In the genomic region with DNA sequence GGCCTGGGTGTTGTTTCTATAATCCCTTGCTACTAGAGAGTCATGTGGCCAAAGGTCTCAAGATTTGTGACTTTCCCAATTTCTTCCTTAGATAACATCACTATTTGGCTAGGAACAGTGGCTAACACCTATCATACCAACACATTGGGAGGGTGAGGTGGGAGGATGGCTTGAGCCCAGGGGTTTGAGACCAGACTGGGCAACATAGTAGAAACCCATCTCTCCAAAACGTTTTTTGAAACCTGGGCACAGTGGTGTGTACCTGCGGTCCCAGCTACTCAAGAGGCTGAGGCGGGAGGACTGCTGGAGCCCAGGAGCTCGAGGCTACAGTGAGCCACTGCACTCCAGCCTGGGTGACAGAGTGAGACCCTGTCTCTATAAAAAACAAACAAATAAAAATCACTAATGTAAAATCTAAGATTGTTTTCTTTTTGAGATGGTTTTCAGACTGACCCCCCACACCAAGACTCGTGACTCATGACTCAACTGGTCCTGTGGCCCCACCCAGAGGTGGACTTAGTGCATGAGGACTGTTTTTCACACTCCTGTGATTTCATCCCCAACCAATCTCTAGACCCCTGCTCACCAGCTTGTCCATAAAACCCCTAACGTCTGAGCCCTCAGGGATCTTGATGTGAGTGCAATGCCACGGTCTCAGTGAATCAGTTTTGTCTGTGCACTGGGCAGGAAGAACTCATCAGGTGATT, we compare ENCODE assay signal across 23 cellular contexts. TPM values are rescaled to one million over a fixed set of nuclear protein-coding genes. Genes with fewer than 3 reads are reported as not detected.
DNase-seq lines count a peak whose midpoint lies in the region; ATAC-seq, FAIRE-seq and TF ChIP-seq lines count a peak whose summit lies in the region.
"Had no signal": no experiment of that assay in that cellular context is flagged by ENCODE, and none has a peak within 500 bp of the region (broad histone marks: within the 10 kb centered on the region; RNA-seq: fewer than 3 reads in every experiment).

No MANE protein-coding gene starts in this region.

- TF ChIP-seq CTCF in A549 (IDR thresholded peaks at IDR 0.05) (no peak), HCT116 (IDR thresholded peaks at IDR 0.05 in 2 of 3, conservative IDR thresholded peaks at IDR 0.05 in 1 of 3; ENCODE audit: borderline replicate concordance in 1 of 3, insufficient read depth in 1 of 3, low read depth in 2 of 3, low read length in 2 of 3) (no peak), H1 (IDR thresholded peaks at IDR 0.05; ENCODE audit: control extremely low read depth in 1 of 3, insufficient read depth in 1 of 3, low read depth in 1 of 3, low read length in 3 of 3) (no peak), GM20000 (IDR thresholded peaks at IDR 0.05; ENCODE audit: extremely low read depth, missing control alignments) (no peak)

- H3K9ac ChIP-seq in HCT116 (ENCODE audit: low read length) = no peak overlapping the region
- H3K9ac ChIP-seq in H1 (replicated peaks in 1 of 4; ENCODE audit: extremely low read depth in 1 of 4, low read depth in 3 of 4, low read length in 3 of 4) = no peak overlapping the region
- no peak overlapping the region for H3K9ac ChIP-seq in mesendoderm (ENCODE audit: low read length)
- H3K9ac ChIP-seq: KMS-11 had no signal

- no peak overlapping the region for H4K91ac ChIP-seq in H1 (replicated peaks; ENCODE audit: insufficient read length, low read length)

- H3K23me2 ChIP-seq in H1 (ENCODE audit: low read depth, low read length) = no peaks in the 10 kb centered on the region

- no peak overlapping the region for H2BK12ac ChIP-seq in H1 (ENCODE audit: low read depth, low read length)

- H4K5ac ChIP-seq in H1 (ENCODE audit: insufficient read length, low read depth, low read length) (no peak overlapping the region), mesendoderm (ENCODE audit: low read length) (no peak overlapping the region)

- no peaks in the 10 kb centered on the region for H3K27me3 ChIP-seq in HCT116 (ENCODE audit: insufficient read depth, low read length)
- H3K27me3 ChIP-seq in H1 (replicated peaks in 1 of 4; ENCODE audit: control insufficient read depth in 3 of 4, extremely low read depth in 1 of 4, insufficient read depth in 3 of 4, low read length in 3 of 4) = no peaks in the 10 kb centered on the region
- H3K27me3 ChIP-seq in mesendoderm (ENCODE audit: insufficient read depth, low read length, poor library complexity) = no peaks in the 10 kb centered on the region

- RAD21 ChIA-PET in HCT116 (lab: Charles Lee; ENCODE audit: low non-redundant PET in 1 of 2, low total read pairs in 2 of 2, uncharacterized antibody in 2 of 2, unreplicated experiment in 2 of 2) = no interaction called here

- H4K20me1 ChIP-seq in HCT116 (ENCODE audit: insufficient read depth) = no peaks in the 10 kb centered on the region
- H4K20me1 ChIP-seq in H1 (replicated peaks in 1 of 2; ENCODE audit: control insufficient read depth in 1 of 2, insufficient read depth in 2 of 2, low read length in 2 of 2) = no peaks in the 10 kb centered on the region

- BruUV-seq in HCT116 (replicated peaks; lab: Mats Ljungman, UMichigan) = no TSS peak

- peaks cover 6% of the 10 kb centered on the region; the same call in 2 of the 3 replicates for H3K9me3 ChIP-seq in A549
- peaks cover 0 to 3% of the 10 kb centered on the region in 2 experiments; a peak in 1 of 4 replicates for H3K9me3 ChIP-seq in HCT116 (ENCODE audit: control insufficient read depth in 1 of 2, insufficient read depth in 1 of 2, low read depth in 1 of 2, low read length in 2 of 2)
- H3K9me3 ChIP-seq in H1 (ENCODE audit: insufficient read depth in 2 of 2, low read depth in 1 of 2, low read length in 1 of 2) = peaks cover 5 to 8% of the 10 kb centered on the region in 2 experiments; a peak in 1 of 4 replicates

- H3K4me1 ChIP-seq in A549 = no peaks in the 10 kb centered on the region
- no peaks in the 10 kb centered on the region; a peak in 1 of 4 replicates for H3K4me1 ChIP-seq in HCT116 (ENCODE audit: control insufficient read depth in 1 of 2, insufficient read depth in 2 of 2, low read length in 2 of 2)
- H3K4me1 ChIP-seq in H1 (replicated peaks in 1 of 4; ENCODE audit: control insufficient read depth in 3 of 4, insufficient read depth in 4 of 4, low read length in 3 of 4) = peaks cover 0 to 3% (median 1%) of the 10 kb centered on the region in 4 experiments; a peak in 1 of 7 replicates
- no peaks in the 10 kb centered on the region for H3K4me1 ChIP-seq in mesendoderm (ENCODE audit: control insufficient read depth, low read depth, low read length)

- DNase-seq in A549 (ENCODE audit: low read depth in 1 of 2, low spot score in 1 of 2) (no peak), HCT116 (ENCODE audit: low read depth, low spot score) (no peak), H1 (ENCODE audit: low read depth in 1 of 2, low spot score in 2 of 2) (no peak), mesendoderm (peak; percentile 45), GM20000 (ENCODE audit: low spot score) (no peak)
- DNase-seq: DMS79; MV-4-11; NCI-H1105 treated with DMSO at 0.1 percent for 48 hours; NCI-H1694; NCI-H2081; NCI-H2171; NCI-H345; NCI-H524; NCI-H774; NK-92 treated with Interleukin-12 subunit alpha and Interleukin-12 subunit beta, amount 100 ng/mL, for 24 hours; T-cell had no signal

- H2BK5ac ChIP-seq in H1 (ENCODE audit: low read depth, low read length) (no peak overlapping the region), mesendoderm (ENCODE audit: low read length) (no peak overlapping the region)

- H2AFZ ChIP-seq in HCT116 (ENCODE audit: low read depth, low read length, poor library complexity, severe bottlenecking) = no peak overlapping the region
- no peak overlapping the region for H2AFZ ChIP-seq in H1 (ENCODE audit: low read length)

- H2BK15ac ChIP-seq in H1 (ENCODE audit: low read length) (no peak overlapping the region), mesendoderm (replicated peaks; ENCODE audit: low read depth) (no peak overlapping the region)

- H3K14ac ChIP-seq in H1 (ENCODE audit: insufficient read length) = no peak overlapping the region

- H3K4ac ChIP-seq in H1 (replicated peaks; ENCODE audit: insufficient read length, low read depth, low read length) (no peak overlapping the region), mesendoderm (ENCODE audit: low read depth, low read length) (no peak overlapping the region)

- H3K23ac ChIP-seq in H1 (ENCODE audit: insufficient read length) (no peak overlapping the region), mesendoderm (ENCODE audit: low read length) (no peak overlapping the region)

- intact Hi-C loops in HCT116 (cut with micrococcal nuclease) = no loop called here

- POLR2A ChIA-PET in A549 (lab: Yijun Ruan, JAX) = no interaction called here
- POLR2A ChIA-PET in HCT116 (lab: Charles Lee) = no interaction called here
- POLR2A ChIA-PET in H1 (lab: Charles Lee; ENCODE audit: partially characterized antibody) = no interaction called here

- H3K79me1 ChIP-seq in H1 (ENCODE audit: low read depth, low read length) (no peaks in the 10 kb centered on the region), mesendoderm (ENCODE audit: low read length) (no peaks in the 10 kb centered on the region)

- H2AK5ac ChIP-seq in H1 (ENCODE audit: low read depth, low read length) (no peak overlapping the region), mesendoderm (ENCODE audit: low read length) (no peak overlapping the region)

- H3K27ac ChIP-seq in A549 (no peak overlapping the region), HCT116 (ENCODE audit: low read depth, low read length) (no peak overlapping the region), H1 (ENCODE audit: low read depth, low read length) (no peak overlapping the region), mesendoderm (ENCODE audit: low read depth, low read length) (peak overlapping the region; percentile 54)
- H3K27ac ChIP-seq: KMS-11 had no signal

- no peak for TF ChIP-seq EP300 in A549 (IDR thresholded peaks at IDR 0.05)
- TF ChIP-seq EP300 in H1 (IDR thresholded peaks at IDR 0.05; ENCODE audit: borderline replicate concordance in 1 of 2, low read depth in 2 of 2, low read length in 2 of 2) = no peak

- TF ChIP-seq POLR2A in A549 (IDR thresholded peaks at IDR 0.05; ENCODE audit: low read length) (no peak), HCT116 (IDR thresholded peaks at IDR 0.05; ENCODE audit: borderline replicate concordance, extremely low read depth, insufficient read depth, insufficient read length) (no peak), H1 (IDR thresholded peaks at IDR 0.05; ENCODE audit: control extremely low read depth in 1 of 2, low read depth in 2 of 2, low read length in 2 of 2) (no peak)

- TF ChIP-seq RAD21 in A549 (conservative IDR thresholded peaks at IDR 0.05 in 1 of 2, IDR thresholded peaks at IDR 0.05 in 1 of 2) (no peak), HCT116 (IDR thresholded peaks at IDR 0.05; ENCODE audit: low read depth) (peak; percentile 14; the same call in 1 of the 2 replicates), H1 (IDR thresholded peaks at IDR 0.05 in 1 of 2, conservative IDR thresholded peaks at IDR 0.05 in 1 of 2; ENCODE audit: low read depth in 2 of 2, low read length in 2 of 2) (peak; percentile 7 to 19; a peak in 2 of 4 replicates)

- H3K56ac ChIP-seq in H1 (replicated peaks; ENCODE audit: insufficient read length, low read depth, low read length) (no peak overlapping the region), mesendoderm (ENCODE audit: low read length) (no peak overlapping the region)

- no peak overlapping the region for H3K4me3 ChIP-seq in A549
- no peak overlapping the region for H3K4me3 ChIP-seq in HCT116 (replicated peaks in 1 of 2; ENCODE audit: low read depth in 1 of 2, low read length in 2 of 2)
- H3K4me3 ChIP-seq in H1 (ENCODE audit: extremely low read depth in 1 of 4, insufficient read depth in 2 of 4, low read depth in 3 of 4, low read length in 4 of 4) = no peak overlapping the region
- no peak overlapping the region for H3K4me3 ChIP-seq in mesendoderm (ENCODE audit: low read length)

- H4K8ac ChIP-seq in H1 (ENCODE audit: extremely low read depth, insufficient read depth, low read length) (no peak overlapping the region), mesendoderm (ENCODE audit: low read depth, low read length) (no peak overlapping the region)

- ATAC-seq in A549 = no peak
- ATAC-seq in HCT116 = no peak
- no peak for ATAC-seq in GM18868 (IDR thresholded peaks at IDR 0.05; ENCODE audit: unreplicated experiment)
- ATAC-seq in HG03469 (IDR thresholded peaks at IDR 0.05; ENCODE audit: unreplicated experiment) = no peak
- ATAC-seq: Panc1, T-cell had no signal

- no peaks in the 10 kb centered on the region for H3K9me2 ChIP-seq in HCT116 (ENCODE audit: insufficient read depth)

- H2BK120ac ChIP-seq in H1 (replicated peaks; ENCODE audit: low read depth, low read length) = no peak overlapping the region
- H2BK120ac ChIP-seq in mesendoderm (ENCODE audit: low read depth, low read length) = no peak overlapping the region

- 32% methylated on average over 7 of the region's 7 CpGs for WGBS in A549 (ENCODE audit: missing lambda C conversion rate)
- 86% methylated on average over 7 of the region's 7 CpGs; no CpG with 5 or more reads in 1 of the 2 experiments for WGBS in H1 (ENCODE audit: extremely low coverage in 1 of 2, insufficient coverage in 1 of 2, insufficient read length in 1 of 2, insufficient replicate concordance in 2 of 2, low coverage in 1 of 2, low lambda C conversion rate in 2 of 2, missing lambda C conversion rate in 1 of 2), 2 experiments
- WGBS in mesendoderm (ENCODE audit: extremely low coverage, insufficient coverage, low lambda C conversion rate) = no CpG with 5 or more reads among the region's 7 CpGs

- H3K18ac ChIP-seq in H1 (ENCODE audit: extremely low read depth, low read length) (no peak overlapping the region), mesendoderm (ENCODE audit: low read length) (no peak overlapping the region)

- H3K4me2 ChIP-seq in A549 = no peak overlapping the region
- H3K4me2 ChIP-seq in HCT116 (ENCODE audit: low read length) = no peak overlapping the region
- no peak overlapping the region for H3K4me2 ChIP-seq in H1 (ENCODE audit: insufficient read depth in 1 of 2, low read depth in 2 of 2, low read length in 2 of 2)
- no peak overlapping the region for H3K4me2 ChIP-seq in mesendoderm (ENCODE audit: low read length)
- H3K4me2 ChIP-seq: KMS-11 had no signal

- FAIRE-seq in A549 (lab: Jason Lieb, UNC) = peak; percentile 54
- FAIRE-seq in H1 (lab: Jason Lieb, UNC) = no peak
- FAIRE-seq: A204.1, D721Med, GM12891 had no signal

- CTCF ChIA-PET in A549 (lab: Yijun Ruan, JAX) (interaction anchor here (1.5 kb wide), 1 partner anchor 18 kb away, joined by 5 read pairs; no protein-coding TSS in a partner anchor), HCT116 (lab: Charles Lee) (no interaction called here), H1 (lab: Charles Lee; ENCODE audit: partially characterized antibody) (interaction anchor here (0.6 to 1.0 kb wide), 3 partner anchors 8 to 103 kb away, joined by 3 read pairs; no protein-coding TSS in a partner anchor)

- H2BK20ac ChIP-seq in H1 (ENCODE audit: low read length) = no peak overlapping the region

- no peaks in the 10 kb centered on the region for H3K36me3 ChIP-seq in HCT116 (ENCODE audit: control insufficient read depth in 1 of 2, insufficient read depth in 2 of 2, low read length in 2 of 2)
- no peaks in the 10 kb centered on the region for H3K36me3 ChIP-seq in H1 (ENCODE audit: control insufficient read depth in 2 of 4, insufficient read depth in 4 of 4, low read length in 3 of 4)
- no peaks in the 10 kb centered on the region for H3K36me3 ChIP-seq in mesendoderm (ENCODE audit: control insufficient read depth, insufficient read depth, low read length)

- H3K79me2 ChIP-seq in HCT116 (ENCODE audit: insufficient read depth, low read length) (no peaks in the 10 kb centered on the region), H1 (ENCODE audit: control insufficient read depth in 1 of 2, insufficient read depth in 2 of 2, low read length in 2 of 2) (no peaks in the 10 kb centered on the region), mesendoderm (ENCODE audit: control insufficient read depth, insufficient read depth, low read length) (no peaks in the 10 kb centered on the region)

RNA-seq across cellular contexts. Expression of a gene that starts 48.3 kb away (rescaled TPM):
- polyA plus RNA-seq in A549 (2011; rRNA removed) (23.3 and 27.4 TPM in 2 replicates), A549 (2017; fragmentation: RNase III; extraction: RNeasy Plus Mini Kit Qiagen cat#74134 plus additional on column Dnase treatment) (12.1 to 14.1 TPM (median 13.8 TPM) in 3 replicates), H1 (2011; rRNA removed) (2.6 and 3.0 TPM in 2 replicates)
- 6.1 and 7.1 TPM in 2 replicates for polyA plus RNA-seq in A549 (2012; cell fraction: cytosol; rRNA removed)
- 9.5 and 12.0 TPM in 2 replicates for polyA plus RNA-seq in A549 (2012; cell fraction: nucleus; rRNA removed)
- 20.2 and 24.1 TPM in 2 replicates for polyA minus RNA-seq in A549 (2011; rRNA and poly(A)+ RNA removed)
- 7.0 TPM for total RNA-seq in HCT116 (2021; ENCODE audit: unreplicated experiment)
- 4.2 and 5.2 TPM in 2 replicates for polyA plus RNA-seq in HCT116 (2012)
- total RNA-seq in H1 (2021; fragmentation: NEBNext Ultra II Directional; extraction: Animal tissue kit (Norgen Biotek cat#: 25700)) = 9.2 TPM in 2 replicates
- polyA plus RNA-seq in H1 (2011; cell fraction: cytosol; rRNA removed) = 4.2 TPM
- polyA plus RNA-seq in H1 (2011; cell fraction: nucleus; rRNA removed) = 5.1 TPM
- polyA plus RNA-seq in H1 (2012, experiment 1 of 2) = 5.1 to 6.0 TPM (median 5.6 TPM) in 4 replicates
- polyA plus RNA-seq in H1 (2012, experiment 2 of 2) = 0.24 TPM
- polyA plus RNA-seq in H1 (2013, experiment 1 of 2) = 4.7 TPM
- 4.2 TPM for polyA plus RNA-seq in H1 (2013, experiment 2 of 2)
- polyA minus RNA-seq in H1 (2011; rRNA and poly(A)+ RNA removed) = 7.3 and 9.8 TPM in 2 replicates
- polyA minus RNA-seq in H1 (2011; cell fraction: cytosol; rRNA and poly(A)+ RNA removed) = 4.0 TPM
- 17.2 TPM for polyA minus RNA-seq in H1 (2011; cell fraction: nucleus; rRNA and poly(A)+ RNA removed)
- polyA plus RNA-seq in mesendoderm (2013, experiment 1 of 2) = 5.0 TPM
- 5.5 TPM for polyA plus RNA-seq in mesendoderm (2013, experiment 2 of 2)
